Comparison of ENCODE assay signal across 1 cellular context in genomic region chr6:1856381-1856780, GRCh38.
TF ChIP-seq lines count a peak whose summit lies in the region.

No MANE protein-coding gene starts in this region.

TF ChIP-seq in GM23338, 12 proteins besides CTCF, POLR2A, EP300 and RAD21 (continued from another document):
- no peak for TF ChIP-seq ZNF462 (CRISPR knock-in tag; IDR thresholded peaks at IDR 0.05)
- TF ChIP-seq REST (IDR thresholded peaks at IDR 0.05; ENCODE audit: unreplicated experiment): no peak
- TF ChIP-seq EZH2 (IDR thresholded peaks at IDR 0.05; ENCODE audit: low read depth, unreplicated experiment): no peak
